ENCODE assay signal across 9 cellular contexts in genomic region chr1:55337801-55338447, GRCh38.
DNase-seq lines count a peak whose midpoint lies in the region; ATAC-seq, FAIRE-seq and TF ChIP-seq lines count a peak whose summit lies in the region.
"Had no signal": no experiment of that assay in that cellular context is flagged by ENCODE, and none has a peak within 500 bp of the region (broad histone marks: within the 10 kb centered on the region; RNA-seq: fewer than 3 reads in every experiment).

No MANE protein-coding gene starts in this region.

- peak; percentile 41 for TF ChIP-seq CTCF in kidney (IDR thresholded peaks at IDR 0.05; ENCODE audit: borderline replicate concordance, extremely low read depth, insufficient read depth)

- H3K36me3 ChIP-seq in kidney (ENCODE audit: control insufficient read depth in 1 of 2, insufficient read depth in 2 of 2, low read length in 2 of 2): no peaks in the 10 kb centered on the region

- H3K4me3 ChIP-seq in kidney (ENCODE audit: low read length in 2 of 2): no peak overlapping the region

- H3K9me3 ChIP-seq in kidney (ENCODE audit: control insufficient read depth in 1 of 2, low read length in 2 of 2): no peaks in the 10 kb centered on the region

- H3K27ac Mint-ChIP-seq in activated T-cell treated with anti-CD3 and anti-CD28 coated beads, Interleukin-2, amount 50 U/mL, for 72 hours: no peak overlapping the region
- no peak overlapping the region for H3K27ac Mint-ChIP-seq in activated CD4-positive, alpha-beta memory T cell treated with anti-CD3 and anti-CD28 coated beads, Interleukin-2, amount 10 ng/mL, durations not matched to agents 7 days and 5 days

- DNase-seq in activated T-cell treated with anti-CD3 and anti-CD28 coated beads, Interleukin-2, amount 50 U/mL, for 72 hours: peak; percentile 9 to 30
- no peak for DNase-seq in activated T-cell treated with anti-CD3 and anti-CD28 coated beads, Interleukin-2, amount 50 U/mL, for 48 hours
- DNase-seq in H4 (ENCODE audit: low spot score) (peak; percentile 78), NCI-H2107 (lab: John Stamatoyannopoulos, UW) (peak; percentile 10), kidney (no peak)
- peak; percentile 23 for DNase-seq in activated CD4-positive, alpha-beta memory T cell treated with anti-CD3 and anti-CD28 coated beads, Interleukin-2, amount 10 ng/mL, durations not matched to agents 7 days and 5 days

- CTCF ChIA-PET in activated CD4-positive, alpha-beta memory T cell treated with anti-CD3 and anti-CD28 coated beads, Interleukin-2, amount 10 ng/mL, durations not matched to agents 7 days and 5 days (lab: Charles Lee): interaction anchor here (0.6 to 2.2 kb wide), 11 partner anchors 9 to 504 kb away, joined by 3 to 11 read pairs (median 3); no protein-coding TSS in a partner anchor

- H3K9me3 Mint-ChIP-seq in activated T-cell treated with anti-CD3 and anti-CD28 coated beads, Interleukin-2, amount 50 U/mL, for 72 hours: peaks cover 6% of the 10 kb centered on the region in 2 donors
- H3K9me3 Mint-ChIP-seq in activated CD4-positive, alpha-beta memory T cell treated with anti-CD3 and anti-CD28 coated beads, Interleukin-2, amount 10 ng/mL, durations not matched to agents 7 days and 5 days: no peaks in the 10 kb centered on the region

- peak; percentile 47 to 52 for ATAC-seq in activated T-cell treated with anti-CD3 and anti-CD28 coated beads, Interleukin-2, amount 50 U/mL, for 72 hours (replicated peaks in 1 of 2)
- ATAC-seq in GM19397 (IDR thresholded peaks at IDR 0.05; ENCODE audit: unreplicated experiment) (no peak), HG03280 (IDR thresholded peaks at IDR 0.05; ENCODE audit: unreplicated experiment) (no peak)

- no peak overlapping the region for H3K9ac ChIP-seq in kidney (ENCODE audit: low read length in 2 of 2)

- POLR2A ChIA-PET in activated CD4-positive, alpha-beta memory T cell treated with anti-CD3 and anti-CD28 coated beads, Interleukin-2, amount 10 ng/mL, durations not matched to agents 7 days and 5 days (lab: Charles Lee): no interaction called here

- no peaks in the 10 kb centered on the region for H3K27me3 Mint-ChIP-seq in activated T-cell treated with anti-CD3 and anti-CD28 coated beads, Interleukin-2, amount 50 U/mL, for 72 hours (ENCODE audit: low read depth)
- H3K27me3 Mint-ChIP-seq in activated CD4-positive, alpha-beta memory T cell treated with anti-CD3 and anti-CD28 coated beads, Interleukin-2, amount 10 ng/mL, durations not matched to agents 7 days and 5 days: peaks cover 7% of the 10 kb centered on the region

- FAIRE-seq in kidney (lab: Jason Lieb, UNC): no peak

- intact Hi-C loops in kidney (cut with DNase I): no loop called here

- peaks cover 0 to 2% of the 10 kb centered on the region in 2 donors for H3K4me1 ChIP-seq in kidney (ENCODE audit: control insufficient read depth in 1 of 2, insufficient read depth in 1 of 2, low read depth in 1 of 2, low read length in 2 of 2)

- peaks cover 5 to 8% of the 10 kb centered on the region in 2 donors for H3K36me3 Mint-ChIP-seq in activated T-cell treated with anti-CD3 and anti-CD28 coated beads, Interleukin-2, amount 50 U/mL, for 72 hours (ENCODE audit: insufficient read depth in 2 of 2)
- H3K36me3 Mint-ChIP-seq in activated CD4-positive, alpha-beta memory T cell treated with anti-CD3 and anti-CD28 coated beads, Interleukin-2, amount 10 ng/mL, durations not matched to agents 7 days and 5 days (ENCODE audit: low read depth): no peaks in the 10 kb centered on the region

- no peak overlapping the region for H3K4me3 Mint-ChIP-seq in activated T-cell treated with anti-CD3 and anti-CD28 coated beads, Interleukin-2, amount 50 U/mL, for 72 hours
- no peak overlapping the region for H3K4me3 Mint-ChIP-seq in activated CD4-positive, alpha-beta memory T cell treated with anti-CD3 and anti-CD28 coated beads, Interleukin-2, amount 10 ng/mL, durations not matched to agents 7 days and 5 days
- H3K4me3 Mint-ChIP-seq: central memory CD8-positive, alpha-beta T cell had no signal

- peaks cover 7% of the 10 kb centered on the region for H3K4me1 Mint-ChIP-seq in activated T-cell treated with anti-CD3 and anti-CD28 coated beads, Interleukin-2, amount 50 U/mL, for 72 hours (ENCODE audit: low read depth)
- peaks cover 3% of the 10 kb centered on the region for H3K4me1 Mint-ChIP-seq in activated CD4-positive, alpha-beta memory T cell treated with anti-CD3 and anti-CD28 coated beads, Interleukin-2, amount 10 ng/mL, durations not matched to agents 7 days and 5 days
- H3K4me1 Mint-ChIP-seq: central memory CD8-positive, alpha-beta T cell had no signal

- no peak overlapping the region for H3K27ac ChIP-seq in kidney (ENCODE audit: low read depth in 2 of 2, low read length in 2 of 2)

Comparison
In these comparisons a context has a peak if more than half of its experiments do, and no peak if none do; other contexts are left out.
1. DNase-seq: peak in activated T-cell treated with anti-CD3 and anti-CD28 coated beads, Interleukin-2, amount 50 U/mL, for 72 hours (2 of 2), H4 (single experiment), NCI-H2107 (single experiment) and activated CD4-positive, alpha-beta memory T cell treated with anti-CD3 and anti-CD28 coated beads, Interleukin-2, amount 10 ng/mL, durations not matched to agents 7 days and 5 days (single experiment); none in activated T-cell treated with anti-CD3 and anti-CD28 coated beads, Interleukin-2, amount 50 U/mL, for 48 hours (0 of 2) and kidney (single experiment).
2. ATAC-seq: peak in activated T-cell treated with anti-CD3 and anti-CD28 coated beads, Interleukin-2, amount 50 U/mL, for 72 hours (2 of 2); none in GM19397 (single experiment) and HG03280 (single experiment).